Comparison of ENCODE assay signal across 26 cellular contexts in genomic region chr13:25839356-25839755, GRCh38.
"Had no signal": no experiment of that assay in that cellular context is flagged by ENCODE, and none has a peak within 500 bp of the region (broad histone marks: within the 10 kb centered on the region; RNA-seq: fewer than 3 reads in every experiment).

No MANE protein-coding gene starts in this region.

- H3K27me3 Mint-ChIP-seq: type B pancreatic cell had no signal

- DNase-seq: dermis blood vessel endothelial cell; effector memory CD4-positive, alpha-beta T cell; glutamatergic neuron; heart right ventricle; hippocampal formation; mesenchymal stem cell; naive thymus-derived CD4-positive, alpha-beta T cell; sigmoid colon; spleen; stimulated activated CD4-positive, alpha-beta T cell treated with anti-CD3 and anti-CD28 coated beads, Interleukin-4, amount 100 ng/mL, for 4 hours; stimulated activated naive CD8-positive, alpha-beta T cell treated with anti-CD3 and anti-CD28 coated beads, Interleukin-15, Interleukin-2, amounts not matched to agents 100 U/mL and 50 U/mL, for 24 hours; substantia nigra; testis; tibial artery had no signal

- H3K4me1 ChIP-seq: esophagus muscularis mucosa, heart right ventricle, parathyroid adenoma, right atrium auricular region, sigmoid colon, spleen, testis, tibial artery had no signal

- ATAC-seq: heart right ventricle; left lobe of liver; naive thymus-derived CD4-positive, alpha-beta T cell; stimulated activated memory B cell treated with anti-CD40 and anti-IgM and Interleukin-4, amounts not matched to agents 10 μg/mL and 1 μg/mL and 100 μg/mL, for 72 hours; stimulated activated naive CD8-positive, alpha-beta T cell treated with anti-CD3 and anti-CD28 coated beads, Interleukin-15, Interleukin-2, amounts not matched to agents 100 U/mL and 50 U/mL, for 24 hours had no signal

- H3K9me3 Mint-ChIP-seq: type B pancreatic cell had no signal

- H3K27me3 ChIP-seq: right atrium auricular region, spleen, testis, tibial artery had no signal

- H3K27ac ChIP-seq: coronary artery, esophagus muscularis mucosa, heart right ventricle, parathyroid adenoma, right atrium auricular region, sigmoid colon, spleen, testis, tibial artery had no signal

- H3K9ac ChIP-seq: parathyroid adenoma had no signal

- H3K4me1 Mint-ChIP-seq: stimulated activated memory B cell treated with anti-CD40 and anti-IgM and Interleukin-4, amounts not matched to agents 10 μg/mL and 1 μg/mL and 100 μg/mL, for 72 hours had no signal

- H3K27ac Mint-ChIP-seq: mesothelial cell of epicardium; progenitor cell of endocrine pancreas; stimulated activated memory B cell treated with anti-CD40 and anti-IgM and Interleukin-4, amounts not matched to agents 10 μg/mL and 1 μg/mL and 100 μg/mL, for 72 hours; type B pancreatic cell had no signal

- H3K9me3 ChIP-seq: esophagus muscularis mucosa, right atrium auricular region, sigmoid colon, testis, tibial artery had no signal

- H3K36me3 ChIP-seq: esophagus muscularis mucosa, heart right ventricle, right atrium auricular region, sigmoid colon, spleen, tibial artery had no signal

- H2AFZ ChIP-seq: parathyroid adenoma had no signal

- H3K36me3 Mint-ChIP-seq: stimulated activated memory B cell treated with anti-CD40 and anti-IgM and Interleukin-4, amounts not matched to agents 10 μg/mL and 1 μg/mL and 100 μg/mL, for 72 hours had no signal

- FAIRE-seq: endothelial cell of umbilical vein, islet of Langerhans had no signal

- H3K4me3 ChIP-seq: coronary artery, esophagus muscularis mucosa, heart right ventricle, lung, right atrium auricular region, sigmoid colon, spleen, testis, tibial artery had no signal

- H3K79me2 ChIP-seq: parathyroid adenoma had no signal

- H3K4me3 Mint-ChIP-seq: mesothelial cell of epicardium; stimulated activated memory B cell treated with anti-CD40 and anti-IgM and Interleukin-4, amounts not matched to agents 10 μg/mL and 1 μg/mL and 100 μg/mL, for 72 hours; type B pancreatic cell had no signal
